ENCODE assay signal across 16 cellular contexts in genomic region chr13:51325837-51326236, GRCh38. TPM values are rescaled to one million over a fixed set of nuclear protein-coding genes. Genes with fewer than 3 reads are reported as not detected.
DNase-seq lines count a peak whose midpoint lies in the region; ATAC-seq and TF ChIP-seq lines count a peak whose summit lies in the region.
"Had no signal": no experiment of that assay in that cellular context is flagged by ENCODE, and none has a peak within 500 bp of the region (broad histone marks: within the 10 kb centered on the region; RNA-seq: fewer than 3 reads in every experiment).

No MANE protein-coding gene starts in this region.

- POLR2A ChIA-PET in OCI-LY7 (lab: Charles Lee) = no interaction called here

- no peak overlapping the region for H3K27ac ChIP-seq in DND-41 (ENCODE audit: low read length)
- peak overlapping the region; percentile 8 for H3K27ac ChIP-seq in iPS-20b (ENCODE audit: low read length)
- no peak overlapping the region for H3K27ac ChIP-seq in OCI-LY7 (ENCODE audit: low read depth, low read length, poor library complexity, severe bottlenecking)
- H3K27ac ChIP-seq: GM23248 had no signal

- CTCF ChIA-PET in OCI-LY7 (lab: Charles Lee; ENCODE audit: unreplicated experiment) = no interaction called here

- H3K9me3 ChIP-seq in DND-41 (ENCODE audit: insufficient read depth, low read length, severe bottlenecking) = no peaks in the 10 kb centered on the region
- H3K9me3 ChIP-seq in iPS-20b (ENCODE audit: insufficient read depth, low read depth, low read length) = no peaks in the 10 kb centered on the region
- H3K9me3 ChIP-seq in OCI-LY7 (ENCODE audit: low read length) = no peaks in the 10 kb centered on the region

- H4K20me1 ChIP-seq in DND-41 (ENCODE audit: insufficient read depth, low read length) (no peaks in the 10 kb centered on the region), OCI-LY7 (ENCODE audit: insufficient read depth, low read length) (no peaks in the 10 kb centered on the region)

- TF ChIP-seq CTCF in DND-41 (IDR thresholded peaks at IDR 0.05; ENCODE audit: borderline replicate concordance, extremely low read depth, low read length, poor library complexity, severe bottlenecking) = no peak
- no peak for TF ChIP-seq CTCF in OCI-LY7 (conservative IDR thresholded peaks at IDR 0.05; ENCODE audit: low read length)

- H3K36me3 ChIP-seq in DND-41 (ENCODE audit: insufficient read depth, low read length) (no peaks in the 10 kb centered on the region), iPS-20b (ENCODE audit: insufficient read depth, low read depth, low read length) (no peaks in the 10 kb centered on the region), OCI-LY7 (ENCODE audit: insufficient read depth, low read length) (no peaks in the 10 kb centered on the region)

- H3K27me3 ChIP-seq in DND-41 (ENCODE audit: insufficient read depth, low read length, poor library complexity) (no peaks in the 10 kb centered on the region), iPS-20b (ENCODE audit: insufficient read depth, low read length) (no peaks in the 10 kb centered on the region)

- BruUV-seq in OCI-LY7 (replicated peaks; lab: Mats Ljungman, UMichigan) = no TSS peak

- H3K9me2 ChIP-seq in OCI-LY7 (ENCODE audit: insufficient read depth, low read length) = no peaks in the 10 kb centered on the region

- H3K9ac ChIP-seq in DND-41 (ENCODE audit: low read depth, low read length) = no peak overlapping the region
- no peak overlapping the region for H3K9ac ChIP-seq in iPS-20b (ENCODE audit: low read depth, low read length)
- H3K9ac ChIP-seq: GM23248 had no signal

- intact Hi-C loops in posterior cingulate gyrus (cut with DNase I) = no loop called here
- intact Hi-C loops in OCI-LY7 (cut with micrococcal nuclease; ENCODE audit: unreplicated experiment) = no loop called here

- ATAC-seq in DND-41 (ENCODE audit: insufficient read depth, low read depth) = peak; percentile 24; the same call in 1 of the 3 replicates
- ATAC-seq in GM21723 (IDR thresholded peaks at IDR 0.05; ENCODE audit: unreplicated experiment) = no peak
- ATAC-seq: K562, Right ventricle myocardium inferior had no signal

- DNase-seq in DND-41 = no peak
- DNase-seq in MV-4-11 (lab: John Stamatoyannopoulos, UW) = peak; percentile 24
- DNase-seq in posterior cingulate gyrus = peak in 8 of 10 donors; percentile 32 to 94 (median 63)
- no peak for DNase-seq in OCI-LY7 (ENCODE audit: low spot score)
- DNase-seq in central memory CD4-positive, alpha-beta T cell = no peak
- DNase-seq: GF-D8; GM23248; NCI-H1694 treated with DMSO at 0.1 percent for 48 hours; NCI-H510A; NCI-H748 treated with DMSO at 0.1 percent for 48 hours; NK-92 treated with Interleukin-12 subunit alpha and Interleukin-12 subunit beta, amount 100 ng/mL, for 24 hours had no signal

- 0 out of 2 replicates have a peak, but pooled peaks cover under 1% of the 10 kb centered on the region for H3K4me1 ChIP-seq in DND-41 (ENCODE audit: insufficient read depth, low read length)
- peaks cover 12% of the 10 kb centered on the region for H3K4me1 ChIP-seq in iPS-20b (ENCODE audit: insufficient read depth, low read length)
- peaks cover 3% of the 10 kb centered on the region for H3K4me1 ChIP-seq in OCI-LY7 (ENCODE audit: insufficient read depth, low read length, poor library complexity, severe bottlenecking)

- no peaks in the 10 kb centered on the region for H3K79me2 ChIP-seq in DND-41 (ENCODE audit: insufficient read depth, low read length)
- H3K79me2 ChIP-seq in OCI-LY7 (ENCODE audit: insufficient read depth, low read depth, low read length) = no peaks in the 10 kb centered on the region

- H3K4me2 ChIP-seq in DND-41 (ENCODE audit: insufficient read depth, low read length) (no peak overlapping the region), OCI-LY7 (ENCODE audit: low read length) (no peak overlapping the region)

- no peak overlapping the region for H3K4me3 ChIP-seq in DND-41 (ENCODE audit: low read depth in 1 of 2, low read length in 2 of 2)
- no peak overlapping the region for H3K4me3 ChIP-seq in iPS-20b (ENCODE audit: low read length)
- H3K4me3 ChIP-seq in OCI-LY7 (ENCODE audit: low read depth, low read length, poor library complexity, severe bottlenecking) = no peak overlapping the region
- H3K4me3 ChIP-seq: GM23248, K562 had no signal

- H2AFZ ChIP-seq in DND-41 (ENCODE audit: low read depth, low read length) (no peak overlapping the region), OCI-LY7 (ENCODE audit: low read length) (no peak overlapping the region)
- H2AFZ ChIP-seq: GM23248 had no signal

RNA-seq across cellular contexts. Expression of gene SERPINE3, which starts 13.7 kb away (rescaled TPM):
- total RNA-seq in OCI-LY7 (2014; rRNA removed; shearing (Covaris generic)) = not detected in 2 replicates
- total RNA-seq in OCI-LY7 (2022) = not detected in 2 replicates
- total RNA-seq: GM23248, K562, Right ventricle myocardium inferior, SK-MEL-5 had no signal

Comparison
In these comparisons a context has a peak if more than half of its experiments do, and no peak if none do; other contexts are left out.
1. DNase-seq: peak in MV-4-11 (single experiment) and posterior cingulate gyrus (8 of 10); none in DND-41 (single experiment), OCI-LY7 (single experiment) and central memory CD4-positive, alpha-beta T cell (single experiment).